Comparison of ENCODE assay signal across 9 cellular contexts in genomic region chr1:36486436-36487335, GRCh38. TPM values are rescaled to one million over a fixed set of nuclear protein-coding genes. Genes with fewer than 3 reads are reported as not detected.
DNase-seq lines count a peak whose midpoint lies in the region; ATAC-seq and TF ChIP-seq lines count a peak whose summit lies in the region.
"Had no signal": no experiment of that assay in that cellular context is flagged by ENCODE, and none has a peak within 500 bp of the region (broad histone marks: within the 10 kb centered on the region; RNA-seq: fewer than 3 reads in every experiment).

No MANE protein-coding gene starts in this region.

- H3K36me3 ChIP-seq in GM06990 (ENCODE audit: control insufficient read depth, insufficient read depth, low read length): no peaks in the 10 kb centered on the region
- no peaks in the 10 kb centered on the region for H3K36me3 ChIP-seq in OCI-LY1 (ENCODE audit: insufficient read depth, low read length)

- TF ChIP-seq CTCF in GM06990 (IDR thresholded peaks at IDR 0.05; ENCODE audit: insufficient read depth, low read length, poor library complexity, severe bottlenecking): no peak
- no peak for TF ChIP-seq CTCF in OCI-LY1 (IDR thresholded peaks at IDR 0.05; ENCODE audit: low read length)
- no peak for TF ChIP-seq CTCF in omental fat pad (IDR thresholded peaks at IDR 0.05)

- H3K4me3 ChIP-seq in GM06990 (replicated peaks; ENCODE audit: low read depth, low read length) (no peak overlapping the region), OCI-LY1 (ENCODE audit: low read depth, low read length, poor library complexity, severe bottlenecking) (no peak overlapping the region)

- DNase-seq in GM06990 (ENCODE audit: extremely low read depth, insufficient read length) (peak; percentile 42), fibroblast of gingiva (ENCODE audit: low read depth) (peak; percentile 24), omental fat pad (ENCODE audit: low spot score) (peak; percentile 45), NCI-H82 treated with DMSO at 0.1 percent for 48 hours (lab: John Stamatoyannopoulos, UW; ENCODE audit: unreplicated experiment) (no peak), epidermal melanocyte (ENCODE audit: insufficient read length, low spot score) (no peak), NCI-H1436 (lab: John Stamatoyannopoulos, UW) (no peak)
- DNase-seq: foreskin keratinocyte had no signal

- H3K4me1 ChIP-seq in OCI-LY1 (ENCODE audit: insufficient read depth, low read length, severe bottlenecking): peaks cover 8% of the 10 kb centered on the region
- H3K4me1 ChIP-seq: foreskin keratinocyte had no signal

- H3K9me3 ChIP-seq in OCI-LY1 (ENCODE audit: low read length): no peaks in the 10 kb centered on the region

- no peaks in the 10 kb centered on the region for H3K9me2 ChIP-seq in OCI-LY1 (ENCODE audit: low read depth, low read length)

- H3K27me3 ChIP-seq in GM06990 (replicated peaks; ENCODE audit: control insufficient read depth, insufficient read depth, low read length) (no peaks in the 10 kb centered on the region), OCI-LY1 (ENCODE audit: insufficient read depth, low read length) (peaks cover 18% of the 10 kb centered on the region; the same call in 1 of the 2 replicates)

- no peaks in the 10 kb centered on the region for H3K79me2 ChIP-seq in OCI-LY1 (ENCODE audit: insufficient read depth, low read length)

- H3K27ac ChIP-seq in OCI-LY1 (ENCODE audit: low read depth, low read length, poor library complexity, severe bottlenecking): no peak overlapping the region
- H3K27ac ChIP-seq: foreskin keratinocyte had no signal

- peak overlapping the region; percentile 14; the same call in 1 of the 2 replicates for H3K4me2 ChIP-seq in OCI-LY1 (ENCODE audit: low read length)

- H4K20me1 ChIP-seq in OCI-LY1 (ENCODE audit: insufficient read depth, low read length): no peaks in the 10 kb centered on the region

- H2AFZ ChIP-seq in OCI-LY1 (ENCODE audit: low read length): no peak overlapping the region

- peak; percentile 82 for ATAC-seq in omental fat pad (ENCODE audit: low FRiP score)
- no peak for ATAC-seq in HG03025 (IDR thresholded peaks at IDR 0.05; ENCODE audit: low FRiP score, unreplicated experiment)

- H3F3A ChIP-seq in OCI-LY1 (ENCODE audit: insufficient read depth, low read length): no peaks in the 10 kb centered on the region

- no peak overlapping the region for H3K9ac ChIP-seq in OCI-LY1 (ENCODE audit: low read length)

RNA-seq across cellular contexts. Expression of gene CSF3R, which starts 4.0 kb away (rescaled TPM):
- 100 to 1,000 TPM in 1 of 4 donors, 10 to 100 TPM in 3; 18.9 to 258 (median 41.8) TPM for total RNA-seq in omental fat pad
- total RNA-seq: foreskin keratinocyte had no signal

RNA-seq across cellular contexts. Expression of gene MRPS15, which starts 22.5 kb away (rescaled TPM):
- 10 to 100 TPM; 57.3 to 79.2 (median 71.7) TPM for total RNA-seq in omental fat pad

RNA-seq across cellular contexts. Expression of gene OSCP1, which starts 36.4 kb away (rescaled TPM):
- total RNA-seq in omental fat pad: 1 to 10 TPM; 5.0 to 7.2 (median 6.6) TPM

Comparison
In these comparisons a context has a peak if more than half of its experiments do, and no peak if none do; other contexts are left out.
1. DNase-seq: peak in GM06990 (single experiment), fibroblast of gingiva (single experiment) and omental fat pad (single experiment); none in NCI-H82 treated with DMSO at 0.1 percent for 48 hours (single experiment), epidermal melanocyte (single experiment) and NCI-H1436 (single experiment).